14 cellular contexts compared by ENCODE assay signal in genomic region chr14:50678163-50678562, GRCh38. TPM values are rescaled to one million over a fixed set of nuclear protein-coding genes. Genes with fewer than 3 reads are reported as not detected.
DNase-seq lines count a peak whose midpoint lies in the region; ATAC-seq and TF ChIP-seq lines count a peak whose summit lies in the region.
"Had no signal": no experiment of that assay in that cellular context is flagged by ENCODE, and none has a peak within 500 bp of the region (broad histone marks: within the 10 kb centered on the region; RNA-seq: fewer than 3 reads in every experiment).

No MANE protein-coding gene starts in this region.

- no peak overlapping the region for H3K4me3 ChIP-seq in RWPE2 (ENCODE audit: severe bottlenecking)
- H3K4me3 ChIP-seq: gastroesophageal sphincter, ovary had no signal

- no peak for TF ChIP-seq CTCF in RWPE2 (IDR thresholded peaks at IDR 0.05; ENCODE audit: poor library complexity, severe bottlenecking)
- no peak for TF ChIP-seq CTCF in endothelial cell (IDR thresholded peaks at IDR 0.05; ENCODE audit: unreplicated experiment)

- H3K27me3 Mint-ChIP-seq in endothelial cell (ENCODE audit: unreplicated experiment) = peaks cover 2% of the 10 kb centered on the region
- H3K27me3 Mint-ChIP-seq in stimulated activated memory B cell treated with anti-CD40 and anti-IgM and Interleukin-4, amounts not matched to agents 10 μg/mL and 1 μg/mL and 100 μg/mL, for 72 hours = no peaks in the 10 kb centered on the region
- no peaks in the 10 kb centered on the region for H3K27me3 Mint-ChIP-seq in activated T-cell treated with anti-CD3 and anti-CD28 coated beads, Interleukin-2, amount 50 U/mL, for 4 hours (ENCODE audit: low read depth)

- H3K27ac ChIP-seq in RWPE2 (ENCODE audit: poor library complexity, severe bottlenecking) = peak overlapping the region; percentile 91
- H3K27ac ChIP-seq: C4-2B, gastroesophageal sphincter, ovary had no signal

- H3K4me1 Mint-ChIP-seq in endothelial cell (ENCODE audit: unreplicated experiment) = peaks cover 24% of the 10 kb centered on the region
- H3K4me1 Mint-ChIP-seq in stimulated activated memory B cell treated with anti-CD40 and anti-IgM and Interleukin-4, amounts not matched to agents 10 μg/mL and 1 μg/mL and 100 μg/mL, for 72 hours = peaks cover 35% of the 10 kb centered on the region
- peaks cover 12% of the 10 kb centered on the region for H3K4me1 Mint-ChIP-seq in activated T-cell treated with anti-CD3 and anti-CD28 coated beads, Interleukin-2, amount 50 U/mL, for 4 hours (ENCODE audit: low read depth)

- H3K9me3 Mint-ChIP-seq in endothelial cell (ENCODE audit: unreplicated experiment) = no peaks in the 10 kb centered on the region
- H3K9me3 Mint-ChIP-seq in stimulated activated memory B cell treated with anti-CD40 and anti-IgM and Interleukin-4, amounts not matched to agents 10 μg/mL and 1 μg/mL and 100 μg/mL, for 72 hours = peaks cover 7% of the 10 kb centered on the region
- H3K9me3 Mint-ChIP-seq in activated T-cell treated with anti-CD3 and anti-CD28 coated beads, Interleukin-2, amount 50 U/mL, for 4 hours = no peaks in the 10 kb centered on the region
- H3K9me3 Mint-ChIP-seq: activated naive CD4-positive, alpha-beta T cell treated with anti-CD3 and anti-CD28 coated beads, Interleukin-2, amount 10 ng/mL, durations not matched to agents 7 days and 5 days had no signal

- no peaks in the 10 kb centered on the region for H3K36me3 ChIP-seq in RWPE2 (ENCODE audit: low read depth)
- H3K36me3 ChIP-seq: gastroesophageal sphincter, ovary had no signal

- no peaks in the 10 kb centered on the region for H3K36me3 Mint-ChIP-seq in endothelial cell (ENCODE audit: low read depth, unreplicated experiment)
- H3K36me3 Mint-ChIP-seq in stimulated activated memory B cell treated with anti-CD40 and anti-IgM and Interleukin-4, amounts not matched to agents 10 μg/mL and 1 μg/mL and 100 μg/mL, for 72 hours = no peaks in the 10 kb centered on the region
- no peaks in the 10 kb centered on the region for H3K36me3 Mint-ChIP-seq in activated T-cell treated with anti-CD3 and anti-CD28 coated beads, Interleukin-2, amount 50 U/mL, for 4 hours (ENCODE audit: insufficient read depth)
- H3K36me3 Mint-ChIP-seq: activated naive CD4-positive, alpha-beta T cell treated with anti-CD3 and anti-CD28 coated beads, Interleukin-2, amount 10 ng/mL, durations not matched to agents 7 days and 5 days had no signal

- no peak overlapping the region for H3K4me3 Mint-ChIP-seq in endothelial cell (ENCODE audit: unreplicated experiment)
- H3K4me3 Mint-ChIP-seq in stimulated activated memory B cell treated with anti-CD40 and anti-IgM and Interleukin-4, amounts not matched to agents 10 μg/mL and 1 μg/mL and 100 μg/mL, for 72 hours = peak overlapping the region; percentile 7
- H3K4me3 Mint-ChIP-seq in activated T-cell treated with anti-CD3 and anti-CD28 coated beads, Interleukin-2, amount 50 U/mL, for 4 hours = no peak overlapping the region
- H3K4me3 Mint-ChIP-seq: activated naive CD4-positive, alpha-beta T cell treated with anti-CD3 and anti-CD28 coated beads, Interleukin-2, amount 10 ng/mL, durations not matched to agents 7 days and 5 days had no signal

- peak overlapping the region; percentile 65 for H3K27ac Mint-ChIP-seq in endothelial cell (ENCODE audit: unreplicated experiment)
- peak overlapping the region; percentile 69 for H3K27ac Mint-ChIP-seq in stimulated activated memory B cell treated with anti-CD40 and anti-IgM and Interleukin-4, amounts not matched to agents 10 μg/mL and 1 μg/mL and 100 μg/mL, for 72 hours
- H3K27ac Mint-ChIP-seq: activated naive CD4-positive, alpha-beta T cell treated with anti-CD3 and anti-CD28 coated beads, Interleukin-2, amount 10 ng/mL, durations not matched to agents 7 days and 5 days had no signal

- H3K9me3 ChIP-seq in RWPE2 (ENCODE audit: severe bottlenecking) = no peaks in the 10 kb centered on the region
- H3K9me3 ChIP-seq: gastroesophageal sphincter, ovary had no signal

- peak; percentile 15 for DNase-seq in ELR (ENCODE audit: low read depth)
- no peak for DNase-seq in RWPE2 (ENCODE audit: low spot score)
- no peak for DNase-seq in endothelial cell (ENCODE audit: low spot score)
- no peak for DNase-seq in NCI-H510A treated with DMSO at 0.1 percent for 48 hours (lab: John Stamatoyannopoulos, UW)
- no peak for DNase-seq in ureter (ENCODE audit: low spot score)
- DNase-seq in activated T-cell treated with anti-CD3 and anti-CD28 coated beads, Interleukin-2, amount 50 U/mL, for 4 hours = no peak
- DNase-seq: activated naive CD4-positive, alpha-beta T cell treated with anti-CD3 and anti-CD28 coated beads, Interleukin-2, amount 10 ng/mL, durations not matched to agents 7 days and 5 days; effector memory CD4-positive, alpha-beta T cell; NCI-H1092 treated with DMSO at 0.1 percent for 48 hours; ovary; stimulated activated naive CD8-positive, alpha-beta T cell treated with anti-CD3 and anti-CD28 coated beads, Interleukin-15, Interleukin-2, amounts not matched to agents 100 U/mL and 50 U/mL, for 24 hours had no signal

- H3K27me3 ChIP-seq in RWPE2 (ENCODE audit: insufficient read depth, poor library complexity, severe bottlenecking) = no peaks in the 10 kb centered on the region
- H3K27me3 ChIP-seq: gastroesophageal sphincter, ovary had no signal

- peaks cover 38% of the 10 kb centered on the region for H3K4me1 ChIP-seq in RWPE2 (ENCODE audit: insufficient read depth, poor library complexity, severe bottlenecking)
- H3K4me1 ChIP-seq: gastroesophageal sphincter had no signal

- no peak; the same call in 1 of the 3 replicates for ATAC-seq in RWPE2 (ENCODE audit: low read depth)
- ATAC-seq in stimulated activated memory B cell treated with anti-CD40 and anti-IgM and Interleukin-4, amounts not matched to agents 10 μg/mL and 1 μg/mL and 100 μg/mL, for 72 hours = no peak
- ATAC-seq in activated T-cell treated with anti-CD3 and anti-CD28 coated beads, Interleukin-2, amount 50 U/mL, for 4 hours = no peak
- ATAC-seq: gastroesophageal sphincter had no signal

RNA-seq across cellular contexts. Expression of gene SAV1, which starts 10.1 kb away (rescaled TPM):
- total RNA-seq in endothelial cell (ENCODE audit: unreplicated experiment) (24.0 TPM), ureter (27.4 TPM)
- 10 to 100 TPM; 11.0 to 15.6 (median 15.3) TPM for total RNA-seq in activated T-cell treated with anti-CD3 and anti-CD28 coated beads, Interleukin-2, amount 50 U/mL, for 4 hours
